15 cellular contexts compared by ENCODE assay signal in the genomic region with DNA sequence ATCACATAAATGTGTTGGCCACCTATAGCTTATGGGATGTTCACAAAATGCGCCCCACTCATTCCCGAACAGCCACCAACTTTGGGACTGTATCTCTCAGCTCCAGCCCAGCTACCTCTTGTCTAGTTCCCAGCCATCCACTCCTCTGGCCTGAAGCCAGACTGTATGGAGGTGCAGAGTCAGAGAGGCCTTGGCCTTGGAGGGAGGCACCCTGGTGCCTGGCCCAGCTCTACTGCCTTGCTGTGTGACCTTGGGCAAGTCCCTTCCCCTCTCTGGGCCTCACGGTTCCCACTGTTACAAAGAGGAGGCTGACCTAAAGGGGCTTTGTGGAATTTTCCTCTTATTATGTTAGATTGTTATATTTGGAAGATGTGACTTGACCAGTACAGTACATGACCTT.
"Had no signal": no experiment of that assay in that cellular context is flagged by ENCODE, and none has a peak within 500 bp of the region (broad histone marks: within the 10 kb centered on the region; RNA-seq: fewer than 3 reads in every experiment).

No MANE protein-coding gene starts in this region.

- H3K9me3 Mint-ChIP-seq: dendritic cell treated with granulocyte-macrophage colony-stimulating factor and Interleukin-4, amounts not matched to agents 40 ng/mL and 50 ng/mL, for 4 days; naive thymus-derived CD8-positive, alpha-beta T cell; stimulated activated memory B cell treated with anti-CD40 and anti-IgM and Interleukin-4, amounts not matched to agents 10 μg/mL and 1 μg/mL and 100 μg/mL, for 72 hours; stimulated activated naive CD8-positive, alpha-beta T cell treated with anti-CD3 and anti-CD28 coated beads, Interleukin-15, Interleukin-2, amounts not matched to agents 100 ng/mL and 50 ng/mL, for 24 hours had no signal

- H3K27me3 Mint-ChIP-seq: dendritic cell treated with granulocyte-macrophage colony-stimulating factor and Interleukin-4, amounts not matched to agents 40 ng/mL and 50 ng/mL, for 4 days; naive thymus-derived CD8-positive, alpha-beta T cell; stimulated activated memory B cell treated with anti-CD40 and anti-IgM and Interleukin-4, amounts not matched to agents 10 μg/mL and 1 μg/mL and 100 μg/mL, for 72 hours; stimulated activated naive CD8-positive, alpha-beta T cell treated with anti-CD3 and anti-CD28 coated beads, Interleukin-15, Interleukin-2, amounts not matched to agents 100 ng/mL and 50 ng/mL, for 24 hours had no signal

- H3K4me1 Mint-ChIP-seq: naive thymus-derived CD8-positive, alpha-beta T cell; stimulated activated memory B cell treated with anti-CD40 and anti-IgM and Interleukin-4, amounts not matched to agents 10 μg/mL and 1 μg/mL and 100 μg/mL, for 72 hours had no signal

- H3K36me3 Mint-ChIP-seq: naive thymus-derived CD8-positive, alpha-beta T cell; stimulated activated memory B cell treated with anti-CD40 and anti-IgM and Interleukin-4, amounts not matched to agents 10 μg/mL and 1 μg/mL and 100 μg/mL, for 72 hours had no signal

- ATAC-seq: left ventricle myocardium superior; lower lobe of right lung; naive thymus-derived CD8-positive, alpha-beta T cell; stimulated activated memory B cell treated with anti-CD40 and anti-IgM and Interleukin-4, amounts not matched to agents 10 μg/mL and 1 μg/mL and 100 μg/mL, for 72 hours; upper lobe of right lung had no signal

- H3K27ac Mint-ChIP-seq: dendritic cell treated with granulocyte-macrophage colony-stimulating factor and Interleukin-4, amounts not matched to agents 40 ng/mL and 50 ng/mL, for 4 days; naive thymus-derived CD8-positive, alpha-beta T cell; stimulated activated memory B cell treated with anti-CD40 and anti-IgM and Interleukin-4, amounts not matched to agents 10 μg/mL and 1 μg/mL and 100 μg/mL, for 72 hours; stimulated activated naive CD8-positive, alpha-beta T cell treated with anti-CD3 and anti-CD28 coated beads, Interleukin-15, Interleukin-2, amounts not matched to agents 100 ng/mL and 50 ng/mL, for 24 hours had no signal

- H3K4me3 Mint-ChIP-seq: dendritic cell treated with granulocyte-macrophage colony-stimulating factor and Interleukin-4, amounts not matched to agents 40 ng/mL and 50 ng/mL, for 4 days; naive thymus-derived CD8-positive, alpha-beta T cell; stimulated activated memory B cell treated with anti-CD40 and anti-IgM and Interleukin-4, amounts not matched to agents 10 μg/mL and 1 μg/mL and 100 μg/mL, for 72 hours; stimulated activated naive CD8-positive, alpha-beta T cell treated with anti-CD3 and anti-CD28 coated beads, Interleukin-15, Interleukin-2, amounts not matched to agents 100 ng/mL and 50 ng/mL, for 24 hours had no signal

- DNase-seq: colonic mucosa; effector memory CD4-positive, alpha-beta T cell; head of caudate nucleus; left ventricle myocardium superior; lower lobe of right lung; naive thymus-derived CD8-positive, alpha-beta T cell; occipital lobe; spleen; stimulated activated CD4-positive, alpha-beta T cell treated with anti-CD3 and anti-CD28 coated beads, Interleukin-4, amount 100 ng/mL, for 4 hours; transverse colon; upper lobe of right lung; uterus had no signal
